9 cellular contexts compared by ENCODE assay signal in genomic region chr4:142567199-142567598, GRCh38.
DNase-seq lines count a peak whose midpoint lies in the region.
"Had no signal": no experiment of that assay in that cellular context is flagged by ENCODE, and none has a peak within 500 bp of the region (broad histone marks: within the 10 kb centered on the region; RNA-seq: fewer than 3 reads in every experiment).

No MANE protein-coding gene starts in this region.

- peak overlapping the region; percentile 90 for H3K27ac Mint-ChIP-seq in activated naive CD4-positive, alpha-beta T cell treated with anti-CD3 and anti-CD28 coated beads, Interleukin-2, amount 10 ng/mL, durations not matched to agents 7 days and 5 days
- H3K27ac Mint-ChIP-seq: natural killer cell had no signal

- H3K9me3 Mint-ChIP-seq in activated naive CD4-positive, alpha-beta T cell treated with anti-CD3 and anti-CD28 coated beads, Interleukin-2, amount 10 ng/mL, durations not matched to agents 7 days and 5 days, result peaks cover 2% of the 10 kb centered on the region

- H3K36me3 ChIP-seq in mucosa of stomach (ENCODE audit: control insufficient read depth, insufficient read depth, low read length) (no peaks in the 10 kb centered on the region), MG63 (no peaks in the 10 kb centered on the region)

- H3K4me1 ChIP-seq in mucosa of stomach (ENCODE audit: control insufficient read depth, insufficient read depth, low read length), result peaks cover 11% of the 10 kb centered on the region

- H3K4me3 ChIP-seq in mucosa of stomach (ENCODE audit: low read length), result no peak overlapping the region
- H3K4me3 ChIP-seq in MG63, result no peak overlapping the region

- DNase-seq in CMK (ENCODE audit: low read depth), result peak; percentile 31
- DNase-seq in NCI-H69 (lab: John Stamatoyannopoulos, UW), result peak; percentile 3
- DNase-seq in activated naive CD4-positive, alpha-beta T cell treated with anti-CD3 and anti-CD28 coated beads, Interleukin-2, amount 10 ng/mL, durations not matched to agents 7 days and 5 days, result peak; percentile 63
- DNase-seq in NCI-H1092 treated with DMSO at 0.1 percent for 48 hours (lab: John Stamatoyannopoulos, UW), result no peak
- no peak for DNase-seq in MG63
- no peak for DNase-seq in HK-2 (ENCODE audit: unreplicated experiment)
- DNase-seq in GM19238 (ENCODE audit: insufficient read length, low spot score), result no peak
- DNase-seq: natural killer cell had no signal

- peaks cover 20% of the 10 kb centered on the region for H3K36me3 Mint-ChIP-seq in activated naive CD4-positive, alpha-beta T cell treated with anti-CD3 and anti-CD28 coated beads, Interleukin-2, amount 10 ng/mL, durations not matched to agents 7 days and 5 days
- H3K36me3 Mint-ChIP-seq: natural killer cell had no signal

- no peaks in the 10 kb centered on the region for H3K27me3 Mint-ChIP-seq in activated naive CD4-positive, alpha-beta T cell treated with anti-CD3 and anti-CD28 coated beads, Interleukin-2, amount 10 ng/mL, durations not matched to agents 7 days and 5 days

- H3K9ac ChIP-seq in mucosa of stomach (ENCODE audit: low read length), result peak overlapping the region; percentile 74

- H3K27me3 ChIP-seq in mucosa of stomach (ENCODE audit: control insufficient read depth, insufficient read depth, low read length) (no peaks in the 10 kb centered on the region), MG63 (no peaks in the 10 kb centered on the region)

- H3K9me3 ChIP-seq in mucosa of stomach (ENCODE audit: control insufficient read depth, low read length) (no peaks in the 10 kb centered on the region), MG63 (no peaks in the 10 kb centered on the region)

- CTCF ChIA-PET in activated naive CD4-positive, alpha-beta T cell treated with anti-CD3 and anti-CD28 coated beads, Interleukin-2, amount 10 ng/mL, durations not matched to agents 7 days and 5 days (lab: Charles Lee), result interaction anchor here (0.6 to 4.7 kb wide), 17 partner anchors 12 to 440 kb away, joined by 3 to 76 read pairs (median 4); no protein-coding TSS in a partner anchor

- H3K4me3 Mint-ChIP-seq in activated naive CD4-positive, alpha-beta T cell treated with anti-CD3 and anti-CD28 coated beads, Interleukin-2, amount 10 ng/mL, durations not matched to agents 7 days and 5 days, result peak overlapping the region; percentile 80
- H3K4me3 Mint-ChIP-seq: natural killer cell had no signal

- peaks cover 66% of the 10 kb centered on the region for H3K4me1 Mint-ChIP-seq in activated naive CD4-positive, alpha-beta T cell treated with anti-CD3 and anti-CD28 coated beads, Interleukin-2, amount 10 ng/mL, durations not matched to agents 7 days and 5 days
- H3K4me1 Mint-ChIP-seq: natural killer cell had no signal

Comparison
In these comparisons a context has a peak if more than half of its experiments do, and no peak if none do; other contexts are left out.
1. DNase-seq: peak in CMK (single experiment), NCI-H69 (single experiment) and activated naive CD4-positive, alpha-beta T cell treated with anti-CD3 and anti-CD28 coated beads, Interleukin-2, amount 10 ng/mL, durations not matched to agents 7 days and 5 days (single experiment); none in NCI-H1092 treated with DMSO at 0.1 percent for 48 hours (single experiment), MG63 (single experiment), HK-2 (single experiment) and GM19238 (single experiment).